1 cellular context compared by ENCODE assay signal in the genomic region with DNA sequence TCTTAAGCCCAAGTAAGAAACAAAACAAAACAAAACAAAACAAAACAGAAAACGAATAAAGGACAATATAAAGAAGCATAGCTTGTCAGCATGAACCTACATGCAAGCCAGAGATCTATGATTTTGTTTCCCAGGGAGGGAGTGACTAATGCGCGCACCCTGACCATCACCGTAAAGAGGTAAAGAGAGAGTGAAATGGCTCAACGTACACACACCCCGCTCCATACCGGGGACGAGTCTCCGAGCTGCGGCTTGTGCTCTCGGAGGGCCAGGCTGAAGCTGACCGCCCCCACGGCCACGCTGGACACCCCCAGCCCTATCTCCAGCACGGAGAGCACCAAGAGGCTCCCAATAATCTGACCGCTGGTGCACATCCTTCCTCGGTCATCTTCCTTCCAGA.
TF ChIP-seq lines count a peak whose summit lies in the region.

No MANE protein-coding gene starts in this region.

TF ChIP-seq in GM23338, 12 proteins besides CTCF, POLR2A, EP300 and RAD21 (continued from another document):
- TF ChIP-seq, protein P1, sequence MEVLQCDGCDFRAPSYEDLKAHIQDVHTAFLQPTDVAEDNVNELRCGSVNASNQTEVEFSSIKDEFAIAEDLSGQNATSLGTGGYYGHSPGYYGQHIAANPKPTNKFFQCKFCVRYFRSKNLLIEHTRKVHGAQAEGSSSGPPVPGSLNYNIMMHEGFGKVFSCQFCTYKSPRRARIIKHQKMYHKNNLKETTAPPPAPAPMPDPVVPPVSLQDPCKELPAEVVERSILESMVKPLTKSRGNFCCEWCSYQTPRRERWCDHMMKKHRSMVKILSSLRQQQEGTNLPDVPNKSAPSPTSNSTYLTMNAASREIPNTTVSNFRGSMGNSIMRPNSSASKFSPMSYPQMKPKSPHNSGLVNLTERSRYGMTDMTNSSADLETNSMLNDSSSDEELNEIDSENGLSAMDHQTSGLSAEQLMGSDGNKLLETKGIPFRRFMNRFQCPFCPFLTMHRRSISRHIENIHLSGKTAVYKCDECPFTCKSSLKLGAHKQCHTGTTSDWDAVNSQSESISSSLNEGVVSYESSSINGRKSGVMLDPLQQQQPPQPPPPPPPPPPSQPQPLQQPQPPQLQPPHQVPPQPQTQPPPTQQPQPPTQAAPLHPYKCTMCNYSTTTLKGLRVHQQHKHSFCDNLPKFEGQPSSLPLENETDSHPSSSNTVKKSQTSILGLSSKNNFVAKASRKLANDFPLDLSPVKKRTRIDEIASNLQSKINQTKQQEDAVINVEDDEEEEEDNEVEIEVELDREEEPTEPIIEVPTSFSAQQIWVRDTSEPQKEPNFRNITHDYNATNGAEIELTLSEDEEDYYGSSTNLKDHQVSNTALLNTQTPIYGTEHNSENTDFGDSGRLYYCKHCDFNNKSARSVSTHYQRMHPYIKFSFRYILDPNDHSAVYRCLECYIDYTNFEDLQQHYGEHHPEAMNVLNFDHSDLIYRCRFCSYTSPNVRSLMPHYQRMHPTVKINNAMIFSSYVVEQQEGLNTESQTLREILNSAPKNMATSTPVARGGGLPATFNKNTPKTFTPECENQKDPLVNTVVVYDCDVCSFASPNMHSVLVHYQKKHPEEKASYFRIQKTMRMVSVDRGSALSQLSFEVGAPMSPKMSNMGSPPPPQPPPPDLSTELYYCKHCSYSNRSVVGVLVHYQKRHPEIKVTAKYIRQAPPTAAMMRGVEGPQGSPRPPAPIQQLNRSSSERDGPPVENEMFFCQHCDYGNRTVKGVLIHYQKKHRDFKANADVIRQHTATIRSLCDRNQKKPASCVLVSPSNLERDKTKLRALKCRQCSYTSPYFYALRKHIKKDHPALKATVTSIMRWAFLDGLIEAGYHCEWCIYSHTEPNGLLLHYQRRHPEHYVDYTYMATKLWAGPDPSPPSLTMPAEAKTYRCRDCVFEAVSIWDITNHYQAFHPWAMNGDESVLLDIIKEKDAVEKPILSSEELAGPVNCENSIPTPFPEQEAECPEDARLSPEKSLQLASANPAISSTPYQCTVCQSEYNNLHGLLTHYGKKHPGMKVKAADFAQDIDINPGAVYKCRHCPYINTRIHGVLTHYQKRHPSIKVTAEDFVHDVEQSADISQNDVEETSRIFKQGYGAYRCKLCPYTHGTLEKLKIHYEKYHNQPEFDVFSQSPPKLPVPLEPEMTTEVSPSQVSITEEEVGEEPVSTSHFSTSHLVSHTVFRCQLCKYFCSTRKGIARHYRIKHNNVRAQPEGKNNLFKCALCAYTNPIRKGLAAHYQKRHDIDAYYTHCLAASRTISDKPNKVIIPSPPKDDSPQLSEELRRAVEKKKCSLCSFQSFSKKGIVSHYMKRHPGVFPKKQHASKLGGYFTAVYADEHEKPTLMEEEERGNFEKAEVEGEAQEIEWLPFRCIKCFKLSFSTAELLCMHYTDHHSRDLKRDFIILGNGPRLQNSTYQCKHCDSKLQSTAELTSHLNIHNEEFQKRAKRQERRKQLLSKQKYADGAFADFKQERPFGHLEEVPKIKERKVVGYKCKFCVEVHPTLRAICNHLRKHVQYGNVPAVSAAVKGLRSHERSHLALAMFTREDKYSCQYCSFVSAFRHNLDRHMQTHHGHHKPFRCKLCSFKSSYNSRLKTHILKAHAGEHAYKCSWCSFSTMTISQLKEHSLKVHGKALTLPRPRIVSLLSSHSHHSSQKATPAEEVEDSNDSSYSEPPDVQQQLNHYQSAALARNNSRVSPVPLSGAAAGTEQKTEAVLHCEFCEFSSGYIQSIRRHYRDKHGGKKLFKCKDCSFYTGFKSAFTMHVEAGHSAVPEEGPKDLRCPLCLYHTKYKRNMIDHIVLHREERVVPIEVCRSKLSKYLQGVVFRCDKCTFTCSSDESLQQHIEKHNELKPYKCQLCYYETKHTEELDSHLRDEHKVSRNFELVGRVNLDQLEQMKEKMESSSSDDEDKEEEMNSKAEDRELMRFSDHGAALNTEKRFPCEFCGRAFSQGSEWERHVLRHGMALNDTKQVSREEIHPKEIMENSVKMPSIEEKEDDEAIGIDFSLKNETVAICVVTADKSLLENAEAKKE (CRISPR knock-in tag; IDR thresholded peaks at IDR 0.05) = no peak
